ENCODE assay signal across 8 cellular contexts in genomic region chr1:8661185-8662110, GRCh38.
DNase-seq lines count a peak whose midpoint lies in the region; TF ChIP-seq lines count a peak whose summit lies in the region.

No MANE protein-coding gene starts in this region.

- H3K9me3 ChIP-seq in DOHH2 (ENCODE audit: control insufficient read depth, insufficient read depth, low read length) (no peaks in the 10 kb centered on the region), parathyroid adenoma (ENCODE audit: control insufficient read depth, low read length) (no peaks in the 10 kb centered on the region)

- H3K4me1 ChIP-seq in DOHH2 (ENCODE audit: control insufficient read depth, low read length) (peaks cover 84% of the 10 kb centered on the region), parathyroid adenoma (peaks cover 48% of the 10 kb centered on the region)

- DNase-seq in NAMALWA (ENCODE audit: low spot score) (peak; percentile 79), dorsolateral prefrontal cortex (no peak), mesenteric fat pad (ENCODE audit: low spot score) (no peak), NCI-H345 (lab: John Stamatoyannopoulos, UW) (no peak), activated gamma-delta T cell treated with Interleukin-2 at 50 U/mL for 16 hours (no peak), NCI-H1417 treated with DMSO at 0.1 percent for 48 hours (lab: John Stamatoyannopoulos, UW) (no peak)

- peaks cover 12% of the 10 kb centered on the region for H4K20me1 ChIP-seq in DOHH2 (ENCODE audit: control insufficient read depth, insufficient read depth, low read depth, low read length)

- H3K27ac ChIP-seq in DOHH2 (ENCODE audit: low read depth, low read length) (peak overlapping the region; percentile 69), dorsolateral prefrontal cortex (peak overlapping the region in 56 of 59 donors; percentile 13 to 88 (median 74)), parathyroid adenoma (peak overlapping the region; percentile 61)

- H2AFZ ChIP-seq in parathyroid adenoma = no peak overlapping the region

- H3K27me3 ChIP-seq in DOHH2 (ENCODE audit: control insufficient read depth, low read length) (no peaks in the 10 kb centered on the region), dorsolateral prefrontal cortex (no peaks in the 10 kb centered on the region), parathyroid adenoma (ENCODE audit: control insufficient read depth, insufficient read depth, low read length) (no peaks in the 10 kb centered on the region)

- H3K36me3 ChIP-seq in DOHH2 (ENCODE audit: control insufficient read depth, low read length) = no peaks in the 10 kb centered on the region
- no peaks in the 10 kb centered on the region for H3K36me3 ChIP-seq in parathyroid adenoma (ENCODE audit: control insufficient read depth, insufficient read depth, low read length)

- H3K4me3 ChIP-seq in DOHH2 (ENCODE audit: low read length) = peak overlapping the region; percentile 53
- H3K4me3 ChIP-seq in dorsolateral prefrontal cortex = peak overlapping the region in 1 of 59 donors; percentile 1
- no peak overlapping the region for H3K4me3 ChIP-seq in parathyroid adenoma (ENCODE audit: low read depth, low read length)

- intact Hi-C loops in dorsolateral prefrontal cortex (cut with DNase I) = loop anchor here in 1 of 2 donors (10.0 kb wide), 1 partner anchor 197 kb away; no protein-coding TSS in a partner anchor

- H3K79me2 ChIP-seq in DOHH2 (ENCODE audit: control insufficient read depth, low read length) (peaks cover 89% of the 10 kb centered on the region), parathyroid adenoma (peaks cover 21% of the 10 kb centered on the region)

- TF ChIP-seq CTCF in DOHH2 (IDR thresholded peaks at IDR 0.05; ENCODE audit: low read depth, low read length, poor library complexity, severe bottlenecking) (no peak), dorsolateral prefrontal cortex (IDR thresholded peaks at IDR 0.05 in 54 of 56, conservative IDR thresholded peaks at IDR 0.05 in 2 of 56; ENCODE audit: low read depth in 1 of 56, partially characterized antibody in 56 of 56) (no peak), parathyroid adenoma (IDR thresholded peaks at IDR 0.05) (no peak)

- H3K9ac ChIP-seq in parathyroid adenoma = no peak overlapping the region

- peaks cover 10% of the 10 kb centered on the region for H3F3A ChIP-seq in DOHH2 (ENCODE audit: control insufficient read depth, insufficient read depth)

- no peaks in the 10 kb centered on the region for H3K9me2 ChIP-seq in DOHH2 (replicated peaks; ENCODE audit: control insufficient read depth, low read length)

- H3K4me2 ChIP-seq in DOHH2 (ENCODE audit: low read length) (peak overlapping the region; percentile 73), parathyroid adenoma (ENCODE audit: low read length) (no peak overlapping the region)
